In the genomic region with DNA sequence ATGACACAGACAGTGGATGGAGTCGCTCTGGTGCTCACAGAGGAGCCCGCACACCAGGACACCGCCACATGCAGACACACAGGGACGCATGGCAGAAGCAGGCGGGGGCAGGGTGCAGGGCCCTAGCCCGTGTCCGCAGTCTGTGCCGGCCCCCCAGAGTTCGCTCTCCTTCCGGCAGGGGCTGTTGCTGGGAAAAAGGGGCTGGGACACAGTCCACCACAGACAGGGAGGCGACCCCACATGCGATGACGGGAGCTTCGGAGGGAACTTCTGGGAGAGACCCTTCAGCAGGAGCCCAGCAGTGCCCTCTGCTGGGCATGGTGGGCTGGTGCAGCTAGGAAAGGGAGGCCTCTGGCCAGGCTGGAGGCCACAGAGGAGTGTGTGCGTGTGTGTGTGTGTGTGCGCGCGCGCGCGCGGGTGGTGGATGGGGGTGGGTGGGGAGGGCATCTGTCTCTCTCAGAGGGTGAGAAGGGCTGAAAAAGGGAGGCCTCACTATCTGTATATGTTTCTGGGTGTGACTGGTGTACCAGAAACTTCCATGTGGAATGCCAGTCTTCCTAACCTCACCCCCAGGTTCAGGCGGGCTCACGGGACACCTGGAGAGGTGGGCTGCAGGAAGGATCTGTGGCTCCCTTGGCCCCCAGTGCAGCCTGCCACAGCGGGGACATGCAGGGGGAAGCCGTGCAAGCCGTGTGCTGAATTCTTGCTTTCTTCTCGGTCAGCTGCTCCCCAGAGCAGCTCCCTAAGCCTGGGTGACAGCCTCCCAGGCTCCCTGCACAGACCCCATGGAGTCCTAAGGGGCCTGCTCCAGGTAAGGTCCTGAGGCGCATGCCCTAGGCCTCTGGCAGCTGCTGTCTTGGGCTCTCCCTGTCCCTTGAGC, we compare ENCODE assay signal across 8 cellular contexts.
A peak's percentile ranks its signal among the peaks of the same experiment; 100 is the strongest.
DNase-seq lines count a peak whose midpoint lies in the region; TF ChIP-seq lines count a peak whose summit lies in the region.

No MANE protein-coding gene starts in this region.

- H3K36me3 ChIP-seq in OCI-LY1 (ENCODE audit: insufficient read depth, low read length) (no peaks in the 10 kb centered on the region), esophagus squamous epithelium (no peaks in the 10 kb centered on the region)

- H3K27ac ChIP-seq in OCI-LY1 (ENCODE audit: low read depth, low read length, poor library complexity, severe bottlenecking) (no peak overlapping the region), esophagus squamous epithelium (peak overlapping the region; percentile 11 to 86 (median 48))

- H3K79me2 ChIP-seq in OCI-LY1 (ENCODE audit: insufficient read depth, low read length), result no peaks in the 10 kb centered on the region

- DNase-seq in G401 (ENCODE audit: low spot score) (peak; percentile 65), HK-2 (ENCODE audit: unreplicated experiment) (peak; percentile 75), esophagus squamous epithelium (lab: John Stamatoyannopoulos, UW) (no peak), myocyte (ENCODE audit: low read depth) (peak; percentile 82), cortex of kidney (lab: John Stamatoyannopoulos, UW) (no peak)
- DNase-seq in activated T-cell treated with anti-CD3 and anti-CD28 coated beads, Interleukin-2, amount 50 U/mL, for 1 hour, result peak; percentile 73
- peak; percentile 32 to 36 for DNase-seq in stimulated activated CD8-positive, alpha-beta memory T cell treated with anti-CD3 and anti-CD28 coated beads, Interleukin-7, amount 100 ng/mL, for 1 hour (ENCODE audit: low read depth in 2 of 2)

- no peak overlapping the region for H2AFZ ChIP-seq in OCI-LY1 (ENCODE audit: low read length)

- intact Hi-C loops in esophagus squamous epithelium (cut with DNase I), result loop anchor here (5.0 kb wide), 1 partner anchor 93 kb away; no protein-coding TSS in a partner anchor

- H3K9me3 ChIP-seq in OCI-LY1 (ENCODE audit: low read length) (no peaks in the 10 kb centered on the region), esophagus squamous epithelium (no peaks in the 10 kb centered on the region)

- WGBS in esophagus squamous epithelium, 2 donors, result 23 to 29% methylated on average over 14 to 23 of the region's 29 CpGs

- H3K9me2 ChIP-seq in OCI-LY1 (ENCODE audit: low read depth, low read length), result no peaks in the 10 kb centered on the region

- H3K9ac ChIP-seq in OCI-LY1 (ENCODE audit: low read length), result no peak overlapping the region

- TF ChIP-seq CTCF in OCI-LY1 (IDR thresholded peaks at IDR 0.05; ENCODE audit: low read length) (peak; percentile 76), esophagus squamous epithelium (IDR thresholded peaks at IDR 0.05) (peak; percentile 85 to 93 (median 91))

- peak overlapping the region; percentile 63; the same call in 1 of the 2 replicates for H3K4me2 ChIP-seq in OCI-LY1 (ENCODE audit: low read length)

- peak overlapping the region; percentile 43 for H3K4me3 ChIP-seq in OCI-LY1 (ENCODE audit: low read depth, low read length, poor library complexity, severe bottlenecking)
- H3K4me3 ChIP-seq in esophagus squamous epithelium, result peak overlapping the region in 3 of 4 donors; percentile 21 to 56 (median 29)

- no peak for TF ChIP-seq POLR2A in esophagus squamous epithelium (IDR thresholded peaks at IDR 0.05)

- no peaks in the 10 kb centered on the region for H3F3A ChIP-seq in OCI-LY1 (ENCODE audit: insufficient read depth, low read length)

- in situ Hi-C loops in G401 (cut with HindIII; ENCODE audit: low sequenced_read_pairs), result no loop called here

- H3K27me3 ChIP-seq in OCI-LY1 (ENCODE audit: insufficient read depth, low read length) (no peaks in the 10 kb centered on the region), esophagus squamous epithelium (no peaks in the 10 kb centered on the region)

- H4K20me1 ChIP-seq in OCI-LY1 (ENCODE audit: insufficient read depth, low read length), result no peaks in the 10 kb centered on the region

- no peaks in the 10 kb centered on the region for H3K4me1 ChIP-seq in OCI-LY1 (ENCODE audit: insufficient read depth, low read length, severe bottlenecking)
- H3K4me1 ChIP-seq in esophagus squamous epithelium, result peaks cover 24 to 55% (median 34%) of the 10 kb centered on the region in 3 donors

Comparison
In these comparisons a context has a peak if more than half of its experiments do, and no peak if none do; other contexts are left out.
1. DNase-seq: peak in G401 (single experiment), HK-2 (single experiment), activated T-cell treated with anti-CD3 and anti-CD28 coated beads, Interleukin-2, amount 50 U/mL, for 1 hour (single experiment), myocyte (single experiment) and stimulated activated CD8-positive, alpha-beta memory T cell treated with anti-CD3 and anti-CD28 coated beads, Interleukin-7, amount 100 ng/mL, for 1 hour (2 of 2); none in esophagus squamous epithelium (single experiment) and cortex of kidney (single experiment).